25 cellular contexts compared by ENCODE assay signal in the genomic region with DNA sequence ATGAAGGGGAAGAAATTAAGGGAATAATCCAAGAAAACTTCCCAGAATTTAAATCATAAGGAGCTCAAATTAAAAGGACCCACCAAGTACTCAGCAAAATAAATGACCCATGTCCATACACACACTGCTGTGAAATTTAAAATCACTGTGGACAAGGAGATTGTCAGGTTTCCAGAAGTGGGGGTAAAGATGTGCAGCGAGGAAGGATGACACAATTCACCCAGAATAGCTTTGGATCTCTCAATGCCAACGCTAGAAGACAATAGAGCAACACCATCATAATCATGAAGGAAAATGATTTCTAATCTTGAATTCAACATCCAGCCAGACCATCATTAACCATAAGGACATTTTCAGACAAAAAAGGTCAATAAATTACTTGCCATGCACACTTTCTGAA.
"Had no signal": no experiment of that assay in that cellular context is flagged by ENCODE, and none has a peak within 500 bp of the region (broad histone marks: within the 10 kb centered on the region; RNA-seq: fewer than 3 reads in every experiment).

No MANE protein-coding gene starts in this region.

- H3K4me1 Mint-ChIP-seq: nephron, neural progenitor cell had no signal

- H3K4me3 ChIP-seq: gastroesophageal sphincter, heart left ventricle, hepatocyte, neural progenitor cell, prostate gland, sigmoid colon, skin epidermis, spleen, thoracic aorta, tibial nerve, upper lobe of right lung, uterus had no signal

- H3K27me3 Mint-ChIP-seq: naive thymus-derived CD4-positive, alpha-beta T cell; stimulated activated naive B cell treated with anti-CD40 and anti-IgM and Interleukin-4, amounts not matched to agents 10 μg/mL and 1 μg/mL and 100 μg/mL, for 72 hours; stimulated activated naive CD8-positive, alpha-beta T cell treated with anti-CD3 and anti-CD28 coated beads, Interleukin-15, Interleukin-2, amounts not matched to agents 100 ng/mL and 50 ng/mL, for 24 hours had no signal

- H3K27me3 ChIP-seq: foreskin keratinocyte, gastroesophageal sphincter, hepatocyte, neural progenitor cell, sigmoid colon, tibial nerve, upper lobe of right lung, uterus had no signal

- DNase-seq: dorsolateral prefrontal cortex; effector CD4-positive, alpha-beta T cell; foreskin keratinocyte; heart left ventricle; kidney; midbrain; naive thymus-derived CD4-positive, alpha-beta T cell; right cardiac atrium; sigmoid colon; spleen; stimulated activated CD4-positive, alpha-beta T cell treated with anti-CD3 and anti-CD28 coated beads, Interleukin-4, amount 100 ng/mL, for 4 hours; stimulated activated naive B cell treated with anti-CD40 and anti-IgM and Interleukin-4, amounts not matched to agents 10 μg/mL and 1 μg/mL and 100 μg/mL, for 72 hours; upper lobe of right lung; uterus had no signal

- H3K4me1 ChIP-seq: foreskin keratinocyte, gastroesophageal sphincter, neural progenitor cell, parathyroid adenoma, prostate gland, sigmoid colon, upper lobe of right lung, uterus had no signal

- H3K27ac Mint-ChIP-seq: nephron; neural progenitor cell; stimulated activated naive B cell treated with anti-CD40 and anti-IgM and Interleukin-4, amounts not matched to agents 10 μg/mL and 1 μg/mL and 100 μg/mL, for 72 hours; stimulated activated naive CD8-positive, alpha-beta T cell treated with anti-CD3 and anti-CD28 coated beads, Interleukin-15, Interleukin-2, amounts not matched to agents 100 ng/mL and 50 ng/mL, for 24 hours had no signal

- H3K36me3 ChIP-seq: gastroesophageal sphincter, heart left ventricle, prostate gland, sigmoid colon, spleen, thoracic aorta, tibial nerve, upper lobe of right lung, uterus had no signal

- H3K9me3 Mint-ChIP-seq: stimulated activated naive CD8-positive, alpha-beta T cell treated with anti-CD3 and anti-CD28 coated beads, Interleukin-15, Interleukin-2, amounts not matched to agents 100 ng/mL and 50 ng/mL, for 24 hours had no signal

- H3K4me3 Mint-ChIP-seq: nephron; neural progenitor cell; stimulated activated naive B cell treated with anti-CD40 and anti-IgM and Interleukin-4, amounts not matched to agents 10 μg/mL and 1 μg/mL and 100 μg/mL, for 72 hours; stimulated activated naive CD8-positive, alpha-beta T cell treated with anti-CD3 and anti-CD28 coated beads, Interleukin-15, Interleukin-2, amounts not matched to agents 100 ng/mL and 50 ng/mL, for 24 hours had no signal

- H3K27ac ChIP-seq: foreskin keratinocyte, gastroesophageal sphincter, heart left ventricle, hepatocyte, neural progenitor cell, parathyroid adenoma, prostate gland, sigmoid colon, skin epidermis, thoracic aorta, tibial nerve, upper lobe of right lung, uterus had no signal

- ATAC-seq: foreskin keratinocyte; gastroesophageal sphincter; left lobe of liver; naive thymus-derived CD4-positive, alpha-beta T cell; right cardiac atrium; stimulated activated naive B cell treated with anti-CD40 and anti-IgM and Interleukin-4, amounts not matched to agents 10 μg/mL and 1 μg/mL and 100 μg/mL, for 72 hours; upper lobe of right lung had no signal

- H3K9me3 ChIP-seq: gastroesophageal sphincter, heart left ventricle, prostate gland, sigmoid colon, spleen, thoracic aorta, tibial nerve, upper lobe of right lung, uterus had no signal
